Comparison of ENCODE assay signal across 8 cellular contexts in genomic region chr15:73991260-73991659, GRCh38. TPM values are rescaled to one million over a fixed set of nuclear protein-coding genes. Genes with fewer than 3 reads are reported as not detected.
A peak's percentile ranks its signal among the peaks of the same experiment; 100 is the strongest.
DNase-seq lines count a peak whose midpoint lies in the region; ATAC-seq and TF ChIP-seq lines count a peak whose summit lies in the region.

No MANE protein-coding gene starts in this region.

- H3K4me3 Mint-ChIP-seq in nephron = peak overlapping the region; percentile 86 to 90 (median 88)

- H3K9me3 Mint-ChIP-seq in nephron = no peaks in the 10 kb centered on the region

- TF ChIP-seq CTCF in epithelial cell of proximal tubule (conservative IDR thresholded peaks at IDR 0.05; ENCODE audit: low read depth, low read length) (no peak), nephron (IDR thresholded peaks at IDR 0.05; ENCODE audit: unreplicated experiment in 3 of 3) (no peak)

- ATAC-seq in HG03469 (IDR thresholded peaks at IDR 0.05; ENCODE audit: unreplicated experiment) (no peak), GM21515 (IDR thresholded peaks at IDR 0.05; ENCODE audit: unreplicated experiment) (no peak)

- no peaks in the 10 kb centered on the region for H3K27me3 Mint-ChIP-seq in nephron (ENCODE audit: low read depth)

- DNase-seq in GM04503 (ENCODE audit: low read depth) (peak; percentile 56), epithelial cell of proximal tubule (ENCODE audit: low read depth) (no peak), SIG-M5 (lab: John Stamatoyannopoulos, UW) (no peak), DMS153 treated with DMSO at 0.1 percent for 48 hours (lab: John Stamatoyannopoulos, UW; ENCODE audit: unreplicated experiment) (no peak)

- peaks cover 44% of the 10 kb centered on the region for H3K4me1 Mint-ChIP-seq in nephron

- H3K4me3 ChIP-seq in epithelial cell of proximal tubule (ENCODE audit: low read depth, low read length) = peak overlapping the region; percentile 84

- peak overlapping the region in 1 of 3 experiments; percentile 45 for H3K27ac Mint-ChIP-seq in nephron

- no peaks in the 10 kb centered on the region for H3K36me3 Mint-ChIP-seq in nephron (ENCODE audit: low read depth)

TF ChIP-seq in PFSK-1, 5 proteins besides CTCF, POLR2A, EP300 and RAD21:
- TF ChIP-seq SIN3A (IDR thresholded peaks at IDR 0.05; ENCODE audit: borderline replicate concordance, insufficient read depth, low read length) (peak; percentile 26; the same call in 1 of the 2 replicates), POLR2AphosphoS5 (IDR thresholded peaks at IDR 0.05; ENCODE audit: low read depth, low read length) (0 out of 2 replicates have a peak, but pooled peaks have one; percentile 38), TAF1 (IDR thresholded peaks at IDR 0.05; ENCODE audit: borderline replicate concordance, insufficient read depth, low read length) (no peak), FOXP2 (optimal IDR thresholded peaks at IDR 0.05; ENCODE audit: borderline replicate concordance, extremely low read depth, extremely low read length, insufficient read depth) (no peak)
- TF ChIP-seq, protein P1, sequence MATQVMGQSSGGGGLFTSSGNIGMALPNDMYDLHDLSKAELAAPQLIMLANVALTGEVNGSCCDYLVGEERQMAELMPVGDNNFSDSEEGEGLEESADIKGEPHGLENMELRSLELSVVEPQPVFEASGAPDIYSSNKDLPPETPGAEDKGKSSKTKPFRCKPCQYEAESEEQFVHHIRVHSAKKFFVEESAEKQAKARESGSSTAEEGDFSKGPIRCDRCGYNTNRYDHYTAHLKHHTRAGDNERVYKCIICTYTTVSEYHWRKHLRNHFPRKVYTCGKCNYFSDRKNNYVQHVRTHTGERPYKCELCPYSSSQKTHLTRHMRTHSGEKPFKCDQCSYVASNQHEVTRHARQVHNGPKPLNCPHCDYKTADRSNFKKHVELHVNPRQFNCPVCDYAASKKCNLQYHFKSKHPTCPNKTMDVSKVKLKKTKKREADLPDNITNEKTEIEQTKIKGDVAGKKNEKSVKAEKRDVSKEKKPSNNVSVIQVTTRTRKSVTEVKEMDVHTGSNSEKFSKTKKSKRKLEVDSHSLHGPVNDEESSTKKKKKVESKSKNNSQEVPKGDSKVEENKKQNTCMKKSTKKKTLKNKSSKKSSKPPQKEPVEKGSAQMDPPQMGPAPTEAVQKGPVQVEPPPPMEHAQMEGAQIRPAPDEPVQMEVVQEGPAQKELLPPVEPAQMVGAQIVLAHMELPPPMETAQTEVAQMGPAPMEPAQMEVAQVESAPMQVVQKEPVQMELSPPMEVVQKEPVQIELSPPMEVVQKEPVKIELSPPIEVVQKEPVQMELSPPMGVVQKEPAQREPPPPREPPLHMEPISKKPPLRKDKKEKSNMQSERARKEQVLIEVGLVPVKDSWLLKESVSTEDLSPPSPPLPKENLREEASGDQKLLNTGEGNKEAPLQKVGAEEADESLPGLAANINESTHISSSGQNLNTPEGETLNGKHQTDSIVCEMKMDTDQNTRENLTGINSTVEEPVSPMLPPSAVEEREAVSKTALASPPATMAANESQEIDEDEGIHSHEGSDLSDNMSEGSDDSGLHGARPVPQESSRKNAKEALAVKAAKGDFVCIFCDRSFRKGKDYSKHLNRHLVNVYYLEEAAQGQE (IDR thresholded peaks at IDR 0.05; ENCODE audit: insufficient read depth in 1 of 2, low read depth in 2 of 2, low read length in 2 of 2) = peak in 1 of 2 experiments; percentile 29; a peak in 1 of 4 replicates
TF ChIP-seq in PFSK-1: peak in this region for 3.

RNA-seq across cellular contexts. Expression of gene STOML1, which starts 0.8 kb away (rescaled TPM):
- 18.5 TPM for polyA plus RNA-seq in PFSK-1 (2012; ENCODE audit: insufficient read length, low read depth)
- total RNA-seq in epithelial cell of proximal tubule = 13.5 and 26.4 TPM in 2 replicates

RNA-seq across cellular contexts. Expression of gene PML, which starts 3.3 kb away (rescaled TPM):
- polyA plus RNA-seq in PFSK-1 (2012; ENCODE audit: insufficient read length, low read depth) = 103 TPM
- 74.8 and 78.9 TPM in 2 replicates for total RNA-seq in epithelial cell of proximal tubule
